ENCODE assay signal across 34 cellular contexts in the genomic region with DNA sequence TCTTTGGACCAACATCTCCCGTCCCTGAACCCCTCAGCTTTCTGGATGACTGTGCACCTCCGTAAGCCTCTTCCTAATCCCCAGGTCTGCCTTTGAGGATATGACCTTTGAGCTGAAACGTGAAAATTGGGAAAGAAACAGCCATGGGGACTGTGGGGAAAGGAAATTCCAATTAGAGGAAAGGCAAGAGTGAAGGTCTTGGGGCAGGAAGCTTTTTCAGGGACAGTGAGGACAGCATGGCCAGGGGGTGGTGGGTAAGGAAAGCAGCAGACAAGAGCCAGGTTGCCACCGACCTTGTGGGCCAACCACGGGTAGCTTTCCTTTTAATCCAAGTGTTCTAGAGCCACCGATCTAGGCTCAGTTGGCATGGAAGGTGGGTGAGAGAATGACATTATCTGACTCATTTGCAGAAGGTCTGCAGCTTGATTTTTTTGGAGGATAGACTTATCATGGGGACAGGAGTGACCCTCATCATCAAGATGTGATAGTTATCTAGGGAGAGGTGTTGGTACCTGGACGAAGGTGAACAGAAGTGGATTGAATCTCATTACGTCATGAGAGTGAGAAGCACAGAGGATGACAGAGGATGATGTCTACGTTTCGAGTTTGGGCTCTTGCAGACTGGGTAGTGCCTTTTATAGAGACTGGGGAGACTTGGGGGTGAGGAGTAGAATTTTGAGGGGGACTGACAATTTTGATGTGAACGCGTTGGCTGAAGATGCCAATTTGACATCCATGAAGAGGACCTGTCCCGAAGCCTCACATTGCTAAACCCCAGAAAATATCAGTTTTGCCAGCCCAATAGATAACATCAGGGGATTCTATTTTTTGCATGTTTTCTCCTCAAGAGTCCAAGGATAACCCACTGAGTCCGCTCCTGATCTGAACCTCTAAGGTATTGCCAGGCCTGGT.
"Had no signal": no experiment of that assay in that cellular context is flagged by ENCODE, and none has a peak within 500 bp of the region (broad histone marks: within the 10 kb centered on the region; RNA-seq: fewer than 3 reads in every experiment).

No MANE protein-coding gene starts in this region.

- DNase-seq: activated B cell treated with CpG ODN at 0.5 μM for 24 hours; activated CD4-positive, alpha-beta memory T cell treated with anti-CD3 and anti-CD28 coated beads for 36 hours; activated CD4-positive, alpha-beta T cell treated with anti-CD3 and anti-CD28 coated beads for 4 hours; activated CD4-positive, alpha-beta T cell treated with anti-CD3 and anti-CD28 coated beads, Interleukin-2, amount 10 ng/mL, durations not matched to agents 24 days and 14 days; activated CD4-positive, alpha-beta T cell treated with anti-CD3 and anti-CD28 coated beads, Interleukin-2, amount 50 U/mL, for 1 hour; activated CD4-positive, alpha-beta T cell treated with anti-CD3 and anti-CD28 coated beads, Interleukin-2, amount 50 U/mL, for 4 hours; activated CD4-positive, CD25-positive, alpha-beta regulatory T cell treated with anti-CD3 and anti-CD28 coated beads, Interleukin-2, amount 50 U/mL, for 72 hours; activated CD8-positive, alpha-beta memory T cell treated with anti-CD3 and anti-CD28 coated beads, Interleukin-2, amount 50 U/mL, for 4 hours; activated CD8-positive, alpha-beta T cell treated with anti-CD3 and anti-CD28 coated beads for 36 hours; activated effector memory CD4-positive, alpha-beta T cell treated with anti-CD3 and anti-CD28 coated beads, Interleukin-2, amount 50 U/mL, for 16 hours; activated gamma-delta T cell treated with Interleukin-2 at 50 U/mL for 16 hours; activated naive CD4-positive, alpha-beta T cell; activated naive CD4-positive, alpha-beta T cell treated with anti-CD3 and anti-CD28 coated beads for 36 hours; activated naive CD4-positive, alpha-beta T cell treated with anti-CD3 and anti-CD28 coated beads, Interleukin-2, amount 50 U/mL, for 16 hours; activated naive CD8-positive, alpha-beta T cell treated with anti-CD3 and anti-CD28 coated beads for 36 hours; activated T-cell treated with anti-CD3 and anti-CD28 coated beads for 4 hours; activated T-cell treated with anti-CD3 and anti-CD28 coated beads, Interleukin-2, amount 50 U/mL, for 1 hour; activated T-cell treated with anti-CD3 and anti-CD28 coated beads, Interleukin-2, amount 50 U/mL, for 4 hours; activated T-cell treated with anti-CD3 and anti-CD28 coated beads, Interleukin-2, amount 50 U/mL, for 72 hours; amniotic stem cell; aorta; body of pancreas; brain microvascular endothelial cell; central memory CD4-positive, alpha-beta T cell; T-cell; T-helper 17 cell; T1000; WERI-Rb-1 had no signal

- FAIRE-seq: astrocyte had no signal

- H3K4me1 Mint-ChIP-seq: activated B cell treated with CpG ODN at 0.5 μM for 24 hours; activated CD4-positive, alpha-beta T cell treated with anti-CD3 and anti-CD28 coated beads, Interleukin-2, amount 10 ng/mL, durations not matched to agents 24 days and 14 days; activated naive CD8-positive, alpha-beta T cell treated with anti-CD3 and anti-CD28 coated beads for 36 hours; activated T-helper 17 cell treated with anti-CD3 and anti-CD28 coated beads, Interleukin-2, amount 50 U/mL, for 72 hours; T-cell; T-helper 17 cell had no signal

- H3K36me3 ChIP-seq: adrenal gland, brain microvascular endothelial cell, breast epithelium, WERI-Rb-1 had no signal

- H3K27ac ChIP-seq: body of pancreas, brain microvascular endothelial cell, breast epithelium, WERI-Rb-1 had no signal

- H3K27me3 Mint-ChIP-seq: activated B cell treated with CpG ODN at 0.5 μM for 24 hours; activated CD4-positive, alpha-beta memory T cell treated with anti-CD3 and anti-CD28 coated beads for 36 hours; activated CD4-positive, alpha-beta T cell treated with anti-CD3 and anti-CD28 coated beads, Interleukin-2, amount 10 ng/mL, durations not matched to agents 24 days and 14 days; activated CD8-positive, alpha-beta T cell treated with anti-CD3 and anti-CD28 coated beads for 36 hours; activated naive CD8-positive, alpha-beta T cell treated with anti-CD3 and anti-CD28 coated beads for 36 hours; T-cell; T-helper 17 cell had no signal

- ATAC-seq: activated CD8-positive, alpha-beta T cell treated with anti-CD3 and anti-CD28 coated beads for 36 hours; activated naive CD4-positive, alpha-beta T cell treated with anti-CD3 and anti-CD28 coated beads, Interleukin-2, amount 50 U/mL, for 72 hours; activated T-cell treated with anti-CD3 and anti-CD28 coated beads, Interleukin-2, amount 50 U/mL, for 4 hours; activated T-cell treated with anti-CD3 and anti-CD28 coated beads, Interleukin-2, amount 50 U/mL, for 72 hours; activated T-helper 17 cell treated with anti-CD3 and anti-CD28 coated beads, Interleukin-2, amount 50 U/mL, for 72 hours; body of pancreas; T-cell; T-helper 17 cell had no signal

- H3K4me3 ChIP-seq: adrenal gland, body of pancreas, breast epithelium had no signal

- H3K36me3 Mint-ChIP-seq: activated CD4-positive, alpha-beta memory T cell treated with anti-CD3 and anti-CD28 coated beads for 36 hours had no signal

- H3K27me3 ChIP-seq: adrenal gland, body of pancreas, brain microvascular endothelial cell had no signal

- H3K4me3 Mint-ChIP-seq: activated B cell treated with CpG ODN at 0.5 μM for 24 hours; activated CD4-positive, alpha-beta memory T cell treated with anti-CD3 and anti-CD28 coated beads for 36 hours; activated CD4-positive, alpha-beta T cell treated with anti-CD3 and anti-CD28 coated beads, Interleukin-2, amount 10 ng/mL, durations not matched to agents 24 days and 14 days; activated CD8-positive, alpha-beta T cell treated with anti-CD3 and anti-CD28 coated beads for 36 hours; activated naive CD4-positive, alpha-beta T cell treated with anti-CD3 and anti-CD28 coated beads for 36 hours; activated naive CD8-positive, alpha-beta T cell treated with anti-CD3 and anti-CD28 coated beads for 36 hours; activated T-cell treated with anti-CD3 and anti-CD28 coated beads, Interleukin-2, amount 50 U/mL, for 4 hours; activated T-cell treated with anti-CD3 and anti-CD28 coated beads, Interleukin-2, amount 50 U/mL, for 72 hours; activated T-helper 1 cell treated with anti-CD3 and anti-CD28 coated beads, Interleukin-12 subunit alpha, Interleukin-12 subunit beta, Interleukin-2, Interleukin-4 antibody, amounts not matched to agents 30 ng/mL and 10 ng/mL and 1 ng/mL, durations not matched to agents 14 hours and 24 hours and 36 hours; activated T-helper 17 cell treated with anti-CD3 and anti-CD28 coated beads, Interleukin-2, amount 50 U/mL, for 72 hours; T-cell; T-helper 17 cell had no signal

- H3K27ac Mint-ChIP-seq: activated B cell treated with CpG ODN at 0.5 μM for 24 hours; activated CD4-positive, alpha-beta memory T cell treated with anti-CD3 and anti-CD28 coated beads for 36 hours; activated CD4-positive, alpha-beta T cell treated with anti-CD3 and anti-CD28 coated beads, Interleukin-2, amount 10 ng/mL, durations not matched to agents 24 days and 14 days; activated CD8-positive, alpha-beta T cell treated with anti-CD3 and anti-CD28 coated beads for 36 hours; activated naive CD4-positive, alpha-beta T cell treated with anti-CD3 and anti-CD28 coated beads for 36 hours; activated naive CD4-positive, alpha-beta T cell treated with anti-CD3 and anti-CD28 coated beads, Interleukin-2, amount 50 U/mL, for 72 hours; activated naive CD8-positive, alpha-beta T cell treated with anti-CD3 and anti-CD28 coated beads for 36 hours; activated T-cell treated with anti-CD3 and anti-CD28 coated beads, Interleukin-2, amount 50 U/mL, for 72 hours; activated T-helper 1 cell treated with anti-CD3 and anti-CD28 coated beads, Interleukin-12 subunit alpha, Interleukin-12 subunit beta, Interleukin-2, Interleukin-4 antibody, amounts not matched to agents 30 ng/mL and 10 ng/mL and 1 ng/mL, durations not matched to agents 14 hours and 24 hours and 36 hours; activated T-helper 17 cell treated with anti-CD3 and anti-CD28 coated beads, Interleukin-2, amount 50 U/mL, for 72 hours; T-cell; T-helper 17 cell had no signal

- H3K4me1 ChIP-seq: body of pancreas, breast epithelium had no signal

- H3K9me3 ChIP-seq: adrenal gland, body of pancreas had no signal
